In genomic region chr20:62138912-62139311, GRCh38 we compare ENCODE assay signal across 1 cellular context.
TF ChIP-seq lines count a peak whose summit lies in the region.

No MANE protein-coding gene starts in this region.

TF ChIP-seq in SK-N-SH, 30 proteins besides CTCF, POLR2A, EP300 and RAD21:
- TF ChIP-seq NRF1 (IDR thresholded peaks at IDR 0.05; ENCODE audit: low read depth, low read length) (no peak), FOSL2 (IDR thresholded peaks at IDR 0.05; ENCODE audit: borderline replicate concordance, low read depth) (no peak), RCOR1 (IDR thresholded peaks at IDR 0.05; ENCODE audit: low read length) (no peak), EZH2phosphoT487 (IDR thresholded peaks at IDR 0.05; ENCODE audit: borderline replicate concordance, low read depth) (no peak), RFX5 (IDR thresholded peaks at IDR 0.05; ENCODE audit: low read length) (no peak), TAF1 (IDR thresholded peaks at IDR 0.05; ENCODE audit: borderline replicate concordance, low read depth, low read length) (no peak), USF2 (IDR thresholded peaks at IDR 0.05; ENCODE audit: borderline replicate concordance, low read depth, low read length) (no peak), TCF12 (IDR thresholded peaks at IDR 0.05) (no peak), NFIC (IDR thresholded peaks at IDR 0.05; ENCODE audit: borderline replicate concordance) (no peak)
- TF ChIP-seq, protein P1, sequence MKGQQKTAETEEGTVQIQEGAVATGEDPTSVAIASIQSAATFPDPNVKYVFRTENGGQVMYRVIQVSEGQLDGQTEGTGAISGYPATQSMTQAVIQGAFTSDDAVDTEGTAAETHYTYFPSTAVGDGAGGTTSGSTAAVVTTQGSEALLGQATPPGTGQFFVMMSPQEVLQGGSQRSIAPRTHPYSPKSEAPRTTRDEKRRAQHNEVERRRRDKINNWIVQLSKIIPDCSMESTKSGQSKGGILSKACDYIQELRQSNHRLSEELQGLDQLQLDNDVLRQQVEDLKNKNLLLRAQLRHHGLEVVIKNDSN (IDR thresholded peaks at IDR 0.05; ENCODE audit: borderline replicate concordance, low read depth), result no peak
- TF ChIP-seq, protein P2, sequence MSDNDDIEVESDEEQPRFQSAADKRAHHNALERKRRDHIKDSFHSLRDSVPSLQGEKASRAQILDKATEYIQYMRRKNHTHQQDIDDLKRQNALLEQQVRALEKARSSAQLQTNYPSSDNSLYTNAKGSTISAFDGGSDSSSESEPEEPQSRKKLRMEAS (IDR thresholded peaks at IDR 0.05; ENCODE audit: low read depth), result no peak
- TF ChIP-seq, protein P3, sequence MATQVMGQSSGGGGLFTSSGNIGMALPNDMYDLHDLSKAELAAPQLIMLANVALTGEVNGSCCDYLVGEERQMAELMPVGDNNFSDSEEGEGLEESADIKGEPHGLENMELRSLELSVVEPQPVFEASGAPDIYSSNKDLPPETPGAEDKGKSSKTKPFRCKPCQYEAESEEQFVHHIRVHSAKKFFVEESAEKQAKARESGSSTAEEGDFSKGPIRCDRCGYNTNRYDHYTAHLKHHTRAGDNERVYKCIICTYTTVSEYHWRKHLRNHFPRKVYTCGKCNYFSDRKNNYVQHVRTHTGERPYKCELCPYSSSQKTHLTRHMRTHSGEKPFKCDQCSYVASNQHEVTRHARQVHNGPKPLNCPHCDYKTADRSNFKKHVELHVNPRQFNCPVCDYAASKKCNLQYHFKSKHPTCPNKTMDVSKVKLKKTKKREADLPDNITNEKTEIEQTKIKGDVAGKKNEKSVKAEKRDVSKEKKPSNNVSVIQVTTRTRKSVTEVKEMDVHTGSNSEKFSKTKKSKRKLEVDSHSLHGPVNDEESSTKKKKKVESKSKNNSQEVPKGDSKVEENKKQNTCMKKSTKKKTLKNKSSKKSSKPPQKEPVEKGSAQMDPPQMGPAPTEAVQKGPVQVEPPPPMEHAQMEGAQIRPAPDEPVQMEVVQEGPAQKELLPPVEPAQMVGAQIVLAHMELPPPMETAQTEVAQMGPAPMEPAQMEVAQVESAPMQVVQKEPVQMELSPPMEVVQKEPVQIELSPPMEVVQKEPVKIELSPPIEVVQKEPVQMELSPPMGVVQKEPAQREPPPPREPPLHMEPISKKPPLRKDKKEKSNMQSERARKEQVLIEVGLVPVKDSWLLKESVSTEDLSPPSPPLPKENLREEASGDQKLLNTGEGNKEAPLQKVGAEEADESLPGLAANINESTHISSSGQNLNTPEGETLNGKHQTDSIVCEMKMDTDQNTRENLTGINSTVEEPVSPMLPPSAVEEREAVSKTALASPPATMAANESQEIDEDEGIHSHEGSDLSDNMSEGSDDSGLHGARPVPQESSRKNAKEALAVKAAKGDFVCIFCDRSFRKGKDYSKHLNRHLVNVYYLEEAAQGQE (IDR thresholded peaks at IDR 0.05; ENCODE audit: low read depth, low read length), result no peak
- TF ChIP-seq, protein P4, sequence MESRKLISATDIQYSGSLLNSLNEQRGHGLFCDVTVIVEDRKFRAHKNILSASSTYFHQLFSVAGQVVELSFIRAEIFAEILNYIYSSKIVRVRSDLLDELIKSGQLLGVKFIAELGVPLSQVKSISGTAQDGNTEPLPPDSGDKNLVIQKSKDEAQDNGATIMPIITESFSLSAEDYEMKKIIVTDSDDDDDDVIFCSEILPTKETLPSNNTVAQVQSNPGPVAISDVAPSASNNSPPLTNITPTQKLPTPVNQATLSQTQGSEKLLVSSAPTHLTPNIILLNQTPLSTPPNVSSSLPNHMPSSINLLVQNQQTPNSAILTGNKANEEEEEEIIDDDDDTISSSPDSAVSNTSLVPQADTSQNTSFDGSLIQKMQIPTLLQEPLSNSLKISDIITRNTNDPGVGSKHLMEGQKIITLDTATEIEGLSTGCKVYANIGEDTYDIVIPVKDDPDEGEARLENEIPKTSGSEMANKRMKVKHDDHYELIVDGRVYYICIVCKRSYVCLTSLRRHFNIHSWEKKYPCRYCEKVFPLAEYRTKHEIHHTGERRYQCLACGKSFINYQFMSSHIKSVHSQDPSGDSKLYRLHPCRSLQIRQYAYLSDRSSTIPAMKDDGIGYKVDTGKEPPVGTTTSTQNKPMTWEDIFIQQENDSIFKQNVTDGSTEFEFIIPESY (IDR thresholded peaks at IDR 0.05; ENCODE audit: borderline replicate concordance, low read depth), result no peak
